1 cellular context compared by ENCODE assay signal in genomic region chr9:124761196-124761595, GRCh38.
TF ChIP-seq lines count a peak whose summit lies in the region.

No MANE protein-coding gene starts in this region.

TF ChIP-seq in GM23338, 12 proteins besides CTCF, POLR2A, EP300 and RAD21 (continued from another document):
- TF ChIP-seq POLR2AphosphoS5 (IDR thresholded peaks at IDR 0.05; ENCODE audit: low read depth) (no peak), EZH2phosphoT487 (IDR thresholded peaks at IDR 0.05; ENCODE audit: unreplicated experiment) (no peak), JUNB (IDR thresholded peaks at IDR 0.05; ENCODE audit: unreplicated experiment) (no peak), ZNF114 (CRISPR knock-in tag; IDR thresholded peaks at IDR 0.05) (no peak), REST (IDR thresholded peaks at IDR 0.05; ENCODE audit: unreplicated experiment) (no peak)
TF ChIP-seq in GM23338: peak in this region for 0.
